17 cellular contexts compared by ENCODE assay signal in genomic region chr11:1005913-1006312, GRCh38. TPM values are rescaled to one million over a fixed set of nuclear protein-coding genes. Genes with fewer than 3 reads are reported as not detected.
DNase-seq lines count a peak whose midpoint lies in the region; ATAC-seq, FAIRE-seq and TF ChIP-seq lines count a peak whose summit lies in the region.
"Had no signal": no experiment of that assay in that cellular context is flagged by ENCODE, and none has a peak within 500 bp of the region (broad histone marks: within the 10 kb centered on the region; RNA-seq: fewer than 3 reads in every experiment).

No MANE protein-coding gene starts in this region.

- H3K4me3 ChIP-seq in HepG2 (replicated peaks in 1 of 3; ENCODE audit: insufficient read depth in 1 of 3, low read depth in 2 of 3, low read length in 3 of 3) (no peak overlapping the region), right lobe of liver (no peak overlapping the region), lower lobe of right lung (no peak overlapping the region), breast epithelium (no peak overlapping the region)
- H3K4me3 ChIP-seq: GM12878, vagina had no signal

- TF ChIP-seq CTCF in HepG2 (CRISPR knock-in tag; IDR thresholded peaks at IDR 0.05) = no peak
- no peak for TF ChIP-seq CTCF in right lobe of liver (IDR thresholded peaks at IDR 0.05)
- TF ChIP-seq CTCF in lower lobe of right lung (IDR thresholded peaks at IDR 0.05) = no peak
- TF ChIP-seq CTCF in breast epithelium (IDR thresholded peaks at IDR 0.05) = no peak

- H3K4me2 ChIP-seq in HepG2 (ENCODE audit: low read depth, low read length) = no peak overlapping the region
- H3K4me2 ChIP-seq: KMS-11 had no signal

- H3K27me3 ChIP-seq in HepG2 (ENCODE audit: control insufficient read depth in 1 of 2, insufficient read depth in 2 of 2, low read length in 2 of 2) (no peaks in the 10 kb centered on the region; a peak in 1 of 5 replicates), right lobe of liver (no peaks in the 10 kb centered on the region), lower lobe of right lung (ENCODE audit: low read depth) (no peaks in the 10 kb centered on the region), breast epithelium (no peaks in the 10 kb centered on the region)
- H3K27me3 ChIP-seq: vagina had no signal

- TF ChIP-seq POLR2A in HepG2 (IDR thresholded peaks at IDR 0.05; ENCODE audit: insufficient read depth in 1 of 2, low read depth in 2 of 2, low read length in 2 of 2) = no peak
- TF ChIP-seq POLR2A in right lobe of liver (IDR thresholded peaks at IDR 0.05) = no peak
- no peak for TF ChIP-seq POLR2A in GM12892 (IDR thresholded peaks at IDR 0.05; ENCODE audit: low read depth, low read length)
- no peak for TF ChIP-seq POLR2A in breast epithelium (IDR thresholded peaks at IDR 0.05)

- H3K36me3 ChIP-seq in HepG2 (replicated peaks in 1 of 2; ENCODE audit: control insufficient read depth in 1 of 2, insufficient read depth in 2 of 2, low read length in 2 of 2) (peaks cover 42 to 84% of the 10 kb centered on the region in 2 experiments), right lobe of liver (peaks cover 0 to 82% (median 38%) of the 10 kb centered on the region in 4 donors), lower lobe of right lung (peaks cover 100% of the 10 kb centered on the region), breast epithelium (peaks cover 4% of the 10 kb centered on the region)

- no peak for ATAC-seq in HepG2
- ATAC-seq in right lobe of liver = no peak
- ATAC-seq in left ventricle myocardium superior = peak; percentile 53
- ATAC-seq in lower lobe of right lung = no peak
- ATAC-seq: activated naive CD4-positive, alpha-beta T cell treated with anti-CD3 and anti-CD28 coated beads, Interleukin-2, amount 50 U/mL, for 72 hours; GM12878 had no signal

- intact Hi-C loops in HepG2 (cut with micrococcal nuclease; ENCODE audit: unreplicated experiment) (no loop called here), right lobe of liver (cut with DNase I) (no loop called here), left ventricle myocardium superior (cut with micrococcal nuclease) (no loop called here), lower lobe of right lung (cut with DNase I) (no loop called here), breast epithelium (cut with DNase I; ENCODE audit: low total_unique reads) (no loop called here)

- POLR2A ChIA-PET in HepG2 (lab: Yijun Ruan, JAX) = no interaction called here

- no peak for TF ChIP-seq RAD21 in HepG2 (CRISPR knock-in tag; IDR thresholded peaks at IDR 0.05)

- BruUV-seq in HepG2 (replicated peaks; lab: Mats Ljungman, UMichigan) = no TSS peak

- no peak for TF ChIP-seq EP300 in HepG2 (IDR thresholded peaks at IDR 0.05; ENCODE audit: low read depth in 2 of 2, low read length in 2 of 2)
- no peak for TF ChIP-seq EP300 in HepG2 (CRISPR knock-in tag; IDR thresholded peaks at IDR 0.05; ENCODE audit: borderline replicate concordance)

- H3K27ac ChIP-seq in HepG2 (ENCODE audit: extremely low read length, insufficient read depth, low read length) = no peak overlapping the region
- H3K27ac ChIP-seq in right lobe of liver = no peak overlapping the region
- no peak overlapping the region for H3K27ac ChIP-seq in lower lobe of right lung
- H3K27ac ChIP-seq in breast epithelium = no peak overlapping the region
- H3K27ac ChIP-seq: KMS-11, vagina had no signal

- no peaks in the 10 kb centered on the region for H3K9me3 ChIP-seq in HepG2 (ENCODE audit: low read length)
- H3K9me3 ChIP-seq in right lobe of liver = no peaks in the 10 kb centered on the region
- H3K9me3 ChIP-seq in lower lobe of right lung = no peaks in the 10 kb centered on the region
- H3K9me3 ChIP-seq in breast epithelium = no peaks in the 10 kb centered on the region
- H3K9me3 ChIP-seq: vagina had no signal

- H4K20me1 ChIP-seq in HepG2 (ENCODE audit: insufficient read depth, low read length) = peaks cover 4% of the 10 kb centered on the region; the same call in 1 of the 2 replicates

- H2AFZ ChIP-seq in HepG2 (ENCODE audit: low read length) = no peak overlapping the region

- no peaks in the 10 kb centered on the region for H3K4me1 ChIP-seq in HepG2 (ENCODE audit: insufficient read depth, low read length)
- no peaks in the 10 kb centered on the region for H3K4me1 ChIP-seq in right lobe of liver
- no peaks in the 10 kb centered on the region for H3K4me1 ChIP-seq in lower lobe of right lung
- H3K4me1 ChIP-seq in breast epithelium = no peaks in the 10 kb centered on the region
- H3K4me1 ChIP-seq: vagina had no signal

- in situ Hi-C loops in HepG2 (cut with HindIII; ENCODE audit: extremely low pct_ligation_motif_present, low pct_unique_long_range_greater_than_20kb) = no loop called here

- H3K9ac ChIP-seq in HepG2 (ENCODE audit: insufficient read depth, low read depth, low read length) = no peak overlapping the region
- H3K9ac ChIP-seq: KMS-11 had no signal

- DNase-seq in HepG2 (ENCODE audit: low spot score) (no peak), right lobe of liver (no peak), NCI-H510A treated with DMSO at 0.1 percent for 48 hours (lab: John Stamatoyannopoulos, UW) (peak; percentile 62), left ventricle myocardium superior (peak; percentile 69), nucleus accumbens (lab: John Stamatoyannopoulos, UW) (no peak), GM12892 (ENCODE audit: insufficient read length) (no peak), lower lobe of right lung (no peak), breast epithelium (ENCODE audit: low spot score in 2 of 2) (no peak)
- DNase-seq: activated CD8-positive, alpha-beta memory T cell treated with anti-CD3 and anti-CD28 coated beads for 24 hours; stimulated activated CD4-positive, alpha-beta T cell treated with anti-CD3 and anti-CD28 coated beads, Interleukin-2, amount 100 ng/mL, for 24 hours had no signal

- CTCF ChIA-PET in HepG2 (lab: Yijun Ruan, JAX; ENCODE audit: low intra/inter-chr PET ratio, low total read pairs) = no interaction called here

- FAIRE-seq in HepG2 (lab: Jason Lieb, UNC) (no peak), GM12892 (lab: Jason Lieb, UNC) (no peak)
- FAIRE-seq: GM12878 had no signal

- 98% methylated on average over 16 of the region's 21 CpGs for whole genome bisulfite sequencing in HepG2 (ENCODE audit: low lambda C conversion rate)
- 88% methylated on average over 8 of the region's 21 CpGs for WGBS in right lobe of liver (ENCODE audit: insufficient coverage, low coverage, low lambda C conversion rate, missing lambda C conversion rate)

- no peaks in the 10 kb centered on the region for H3K79me2 ChIP-seq in HepG2 (ENCODE audit: insufficient read depth, low read length)

TF ChIP-seq in HepG2, 621 proteins besides CTCF, POLR2A, EP300 and RAD21:
- TF ChIP-seq ZFP37 (CRISPR knock-in tag; IDR thresholded peaks at IDR 0.05; ENCODE audit: borderline replicate concordance) (no peak), GTF2F1 (IDR thresholded peaks at IDR 0.05; ENCODE audit: low read length) (no peak), FOSL2 (CRISPR knock-in tag; IDR thresholded peaks at IDR 0.05) (no peak), AGO2 (optimal IDR thresholded peaks at IDR 0.05; ENCODE audit: low read depth, low read length) (peak; percentile 38)

RNA-seq across cellular contexts. Expression of gene MUC6, which starts 30.6 kb away (rescaled TPM):
- total RNA-seq in HepG2 (2016; rRNA removed; fragmentation: Illumina TruSeq; extraction: Trizol) (not detected in 2 replicates), right lobe of liver (1 to 10 TPM in 2 of 6 experiments, under 1 TPM in 4; 0.31 to 2.1 (median 0.72) TPM), left ventricle myocardium superior (not detected), lower lobe of right lung (0.09 TPM), breast epithelium (1 to 10 TPM in 2 of 3 donors, not detected in 1; 1.3 to 1.9 TPM)
- not detected in 2 replicates for total RNA-seq in HepG2 (2016; cell fraction: cytosol; rRNA removed; fragmentation: Illumina TruSeq; extraction: Trizol; ENCODE audit: low read depth)
- total RNA-seq in HepG2 (2016; cell fraction: insoluble cytoplasmic fraction; rRNA removed; fragmentation: Illumina TruSeq; extraction: Trizol) = not detected in 2 replicates
- total RNA-seq in HepG2 (2016; cell fraction: membrane; rRNA removed; fragmentation: Illumina TruSeq; extraction: Trizol) = not detected in 2 replicates
- not detected in 2 replicates for total RNA-seq in HepG2 (2016; cell fraction: nucleus; rRNA removed; fragmentation: Illumina TruSeq; extraction: Trizol)
- polyA plus RNA-seq in HepG2 (2011; rRNA removed) = not detected in 2 replicates
- polyA plus RNA-seq in HepG2 (2011; cell fraction: cytosol; rRNA removed) = not detected in 2 replicates
- polyA plus RNA-seq in HepG2 (2011; cell fraction: nucleus; rRNA removed) = not detected in 2 replicates
- 0.03 and 0.08 TPM in 2 replicates for polyA plus RNA-seq in HepG2 (2012)
- not detected in 2 replicates for polyA plus RNA-seq in HepG2 (2016; cell fraction: cytosol; fragmentation: Illumina TruSeq; extraction: Trizol; ENCODE audit: low read depth)
- polyA plus RNA-seq in HepG2 (2016; cell fraction: insoluble cytoplasmic fraction; fragmentation: Illumina TruSeq; extraction: Trizol; ENCODE audit: low read depth) = not detected in 2 replicates
- not detected in 2 replicates for polyA plus RNA-seq in HepG2 (2016; cell fraction: membrane; fragmentation: Illumina TruSeq; extraction: Trizol; ENCODE audit: low read depth)
- not detected in 2 replicates for polyA plus RNA-seq in HepG2 (2016; cell fraction: nucleus; fragmentation: Illumina TruSeq; extraction: Trizol; ENCODE audit: insufficient read depth, low read depth)
- not detected in 2 replicates for polyA minus RNA-seq in HepG2 (2011; rRNA and poly(A)+ RNA removed; ENCODE audit: low replicate concordance)
- polyA minus RNA-seq in HepG2 (2011; cell fraction: cytosol; rRNA and poly(A)+ RNA removed) = not detected in 2 replicates
- not detected in 2 replicates for polyA minus RNA-seq in HepG2 (2011; cell fraction: nucleus; rRNA and poly(A)+ RNA removed)
- 0.32 TPM for polyA plus RNA-seq in GM12892 (2012; ENCODE audit: missing spikeins)
- total RNA-seq: activated naive CD4-positive, alpha-beta T cell treated with anti-CD3 and anti-CD28 coated beads, Interleukin-2, amount 50 U/mL, for 72 hours; epithelial cell of proximal tubule; mesenteric fat pad; NCI-H460; vagina had no signal

Comparison
In these comparisons a context has a peak if more than half of its experiments do, and no peak if none do; other contexts are left out.
1. DNase-seq: peak in NCI-H510A treated with DMSO at 0.1 percent for 48 hours (single experiment) and left ventricle myocardium superior (single experiment); none in HepG2 (single experiment), right lobe of liver (0 of 3), nucleus accumbens (0 of 56), GM12892 (single experiment), lower lobe of right lung (single experiment) and breast epithelium (0 of 2).